In the genomic region with DNA sequence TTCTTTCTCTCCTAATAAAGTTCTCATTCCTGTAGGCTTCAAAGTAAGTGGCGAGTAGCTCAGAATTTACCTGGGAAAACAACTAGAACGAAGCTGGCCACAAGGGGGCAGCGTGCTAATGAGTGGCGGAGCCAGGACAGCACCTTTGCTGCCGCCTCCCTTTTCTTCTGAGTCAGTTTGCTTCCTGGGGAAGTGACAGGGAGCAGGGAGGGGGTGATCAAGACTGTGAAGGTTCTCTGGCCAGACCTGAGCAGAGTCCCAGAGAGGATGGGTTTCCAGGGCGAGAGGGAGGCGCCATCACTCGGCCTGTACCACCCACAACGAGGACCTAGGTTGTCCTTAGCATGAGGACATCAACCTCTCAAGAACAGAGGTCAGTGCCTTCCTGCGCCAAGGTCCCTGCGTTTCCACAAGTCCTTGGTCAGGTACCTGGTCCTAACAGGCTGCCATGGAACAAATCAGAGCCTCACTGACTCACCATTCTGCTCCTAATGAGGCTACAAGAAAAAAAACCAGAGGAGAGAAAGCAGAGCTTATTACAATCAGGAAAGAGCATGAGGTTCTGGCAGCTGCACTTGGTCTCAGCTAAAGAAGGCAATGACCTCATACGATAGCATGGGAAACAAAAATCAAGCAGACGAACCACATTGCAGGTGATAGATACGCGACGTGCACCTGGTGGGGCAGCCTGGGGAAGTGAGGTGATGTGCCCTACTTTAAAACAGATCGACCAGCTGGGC, we compare ENCODE assay signal across 8 cellular contexts.
DNase-seq lines count a peak whose midpoint lies in the region; ATAC-seq and TF ChIP-seq lines count a peak whose summit lies in the region.

No MANE protein-coding gene starts in this region.

- H3K4me1 ChIP-seq in SJSA1 (replicated peaks): peaks cover 28% of the 10 kb centered on the region
- H3K4me1 ChIP-seq in gastroesophageal sphincter: peaks cover 6 to 62% (median 15%) of the 10 kb centered on the region in 3 donors

- 2 to 8% methylated on average over 11 to 12 of the region's 17 CpGs for WGBS in gastroesophageal sphincter (ENCODE audit: low coverage in 1 of 2), 2 donors

- TF ChIP-seq CTCF in gastroesophageal sphincter (IDR thresholded peaks at IDR 0.05): peak in 3 of 4 experiments; percentile 92 to 94 (median 94)

- no peaks in the 10 kb centered on the region for H3K36me3 ChIP-seq in SJSA1
- H3K36me3 ChIP-seq in gastroesophageal sphincter: no peaks in the 10 kb centered on the region

- peak overlapping the region; percentile 36 for H3K27ac ChIP-seq in SJSA1
- H3K27ac ChIP-seq in gastroesophageal sphincter: peak overlapping the region; percentile 90 to 94 (median 90)

- no peak for TF ChIP-seq EP300 in gastroesophageal sphincter (IDR thresholded peaks at IDR 0.05)

- no peaks in the 10 kb centered on the region for H3K27me3 ChIP-seq in SJSA1 (replicated peaks)
- H3K27me3 ChIP-seq in gastroesophageal sphincter: no peaks in the 10 kb centered on the region

- peak in 1 of 2 donors; percentile 16 for TF ChIP-seq POLR2A in gastroesophageal sphincter (IDR thresholded peaks at IDR 0.05)

- ATAC-seq in GM21447 (IDR thresholded peaks at IDR 0.05; ENCODE audit: unreplicated experiment) (peak; percentile 82), gastroesophageal sphincter (peak; percentile 90)

- H3K4me3 ChIP-seq in SJSA1 (no peak overlapping the region), gastroesophageal sphincter (peak overlapping the region in 1 of 2 donors; percentile 13)

- DNase-seq in C1 segment of cervical spinal cord (lab: John Stamatoyannopoulos, UW): peak in 12 of 14 donors; percentile 29 to 80 (median 62)
- DNase-seq in NCI-H1048 (lab: John Stamatoyannopoulos, UW): peak; percentile 8
- DNase-seq in SJSA1 (ENCODE audit: low read depth in 1 of 2, low spot score in 2 of 2): peak; percentile 79 to 87
- peak; percentile 86 for DNase-seq in activated naive CD4-positive, alpha-beta T cell treated with Interleukin-2 at 50 U/mL for 16 hours
- peak; percentile 58 for DNase-seq in non-pigmented ciliary epithelial cell (ENCODE audit: low read depth)
- DNase-seq in stromal cell of bone marrow (ENCODE audit: low read depth): peak; percentile 55

- H3K9me3 ChIP-seq in SJSA1 (replicated peaks): no peaks in the 10 kb centered on the region
- no peaks in the 10 kb centered on the region for H3K9me3 ChIP-seq in gastroesophageal sphincter

Comparison
In these comparisons a context has a peak if more than half of its experiments do, and no peak if none do; other contexts are left out.
1. DNase-seq: peak in every context shown above with its lines; median percentile 86 in activated naive CD4-positive, alpha-beta T cell treated with Interleukin-2 at 50 U/mL for 16 hours; 83 in SJSA1; 62 in C1 segment of cervical spinal cord; 58 in non-pigmented ciliary epithelial cell; 55 in stromal cell of bone marrow; 8 in NCI-H1048.